Comparison of ENCODE assay signal across 8 cellular contexts in the genomic region with DNA sequence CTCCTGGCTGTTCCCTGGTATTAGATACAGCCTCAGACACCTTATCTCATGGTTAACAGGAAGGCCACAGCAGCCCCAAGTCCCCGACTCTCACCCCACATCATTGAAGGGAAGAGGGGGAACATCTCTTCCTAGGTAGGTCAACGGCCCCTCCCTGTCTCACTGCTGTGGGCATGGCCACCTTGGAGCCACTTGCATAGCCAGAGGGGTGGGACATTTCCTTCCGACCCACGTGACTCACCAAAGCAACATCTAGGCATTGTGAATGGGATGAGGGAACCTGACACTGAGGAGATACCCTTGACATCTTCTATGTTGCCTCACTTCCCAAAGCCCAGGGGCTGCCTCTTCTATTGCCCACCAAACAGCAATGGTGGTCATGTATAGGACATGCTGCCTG.
"Had no signal": no experiment of that assay in that cellular context is flagged by ENCODE, and none has a peak within 500 bp of the region (broad histone marks: within the 10 kb centered on the region; RNA-seq: fewer than 3 reads in every experiment).

No MANE protein-coding gene starts in this region.

- ATAC-seq: GM12878 had no signal

- FAIRE-seq: G401.6, GM12878, GM12891, GM12892, GM18507, GM19239 had no signal

- H3K4me3 ChIP-seq: GM12878 had no signal

- DNase-seq: GDM1, GF-D8 had no signal
